In the genomic region with DNA sequence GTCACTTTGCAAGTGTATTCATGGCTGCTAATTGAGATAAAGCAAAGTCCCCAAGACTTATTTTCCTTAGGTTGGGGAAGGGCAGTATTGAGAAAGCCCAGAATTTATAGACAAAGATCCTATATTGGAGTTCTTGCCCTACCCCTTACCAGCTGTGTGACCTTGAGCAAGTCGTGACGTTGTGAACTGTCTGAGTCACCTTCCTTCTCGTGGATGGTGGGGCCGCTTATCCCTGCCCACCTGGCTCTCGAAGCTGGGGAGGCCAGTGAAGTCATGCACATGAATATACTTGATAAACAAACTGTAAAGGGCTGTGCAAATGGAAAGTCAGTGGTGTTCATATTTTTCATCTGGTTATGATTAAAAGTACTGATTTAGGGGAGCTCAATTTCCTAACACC, we compare ENCODE assay signal across 13 cellular contexts.
A peak's percentile ranks its signal among the peaks of the same experiment; 100 is the strongest.
DNase-seq lines count a peak whose midpoint lies in the region; ATAC-seq and TF ChIP-seq lines count a peak whose summit lies in the region.
"Had no signal": no experiment of that assay in that cellular context is flagged by ENCODE, and none has a peak within 500 bp of the region (broad histone marks: within the 10 kb centered on the region; RNA-seq: fewer than 3 reads in every experiment).

No MANE protein-coding gene starts in this region.

- H3K79me2 ChIP-seq in SK-N-SH (ENCODE audit: insufficient read depth) = peaks cover 44% of the 10 kb centered on the region

- H3F3A ChIP-seq in SK-N-SH (replicated peaks; ENCODE audit: insufficient read depth) = peaks cover 13% of the 10 kb centered on the region

- no peak overlapping the region for H2AFZ ChIP-seq in SK-N-SH (ENCODE audit: low read depth)

- H3K27ac Mint-ChIP-seq in nephron = peak overlapping the region in 1 of 3 experiments; percentile 22
- H3K27ac Mint-ChIP-seq: effector memory CD8-positive, alpha-beta T cell; HFFc6; naive thymus-derived CD4-positive, alpha-beta T cell had no signal

- no peaks in the 10 kb centered on the region for H3K36me3 Mint-ChIP-seq in nephron (ENCODE audit: low read depth)
- H3K36me3 Mint-ChIP-seq in activated T-cell treated with anti-CD3 and anti-CD28 coated beads, Interleukin-2, amount 50 U/mL, for 4 hours (ENCODE audit: insufficient read depth) = no peaks in the 10 kb centered on the region
- H3K36me3 Mint-ChIP-seq: naive thymus-derived CD4-positive, alpha-beta T cell had no signal

- peaks cover 6 to 31% of the 10 kb centered on the region in 2 experiments; a peak in 2 of 4 replicates for H3K4me1 ChIP-seq in SK-N-SH (ENCODE audit: control insufficient read depth in 1 of 2, insufficient read depth in 2 of 2, low read depth in 1 of 2, low read length in 1 of 2)

- H3K4me2 ChIP-seq in SK-N-SH = no peak overlapping the region

- H3K27me3 Mint-ChIP-seq in nephron (ENCODE audit: low read depth) = peaks cover 4% of the 10 kb centered on the region
- peaks cover 37% of the 10 kb centered on the region for H3K27me3 Mint-ChIP-seq in activated T-cell treated with anti-CD3 and anti-CD28 coated beads, Interleukin-2, amount 50 U/mL, for 4 hours (ENCODE audit: low read depth)

- peaks cover 59% of the 10 kb centered on the region for H3K4me1 Mint-ChIP-seq in nephron
- peaks cover 4% of the 10 kb centered on the region for H3K4me1 Mint-ChIP-seq in activated T-cell treated with anti-CD3 and anti-CD28 coated beads, Interleukin-2, amount 50 U/mL, for 4 hours (ENCODE audit: low read depth)

- CTCF ChIA-PET in SK-N-SH (lab: Yijun Ruan, JAX) = interaction anchor here (1.5 kb wide), 2 partner anchors 12 to 21 kb away, joined by 3 to 5 read pairs; no protein-coding TSS in a partner anchor

- POLR2A ChIA-PET in SK-N-SH (lab: Yijun Ruan, JAX) = no interaction called here

- no peak for TF ChIP-seq EP300 in SK-N-SH (IDR thresholded peaks at IDR 0.05; ENCODE audit: borderline replicate concordance in 1 of 2, low read depth in 1 of 2, low read length in 1 of 2)

- peak overlapping the region in 2 of 3 experiments; percentile 19 to 31 for H3K4me3 Mint-ChIP-seq in nephron
- H3K4me3 Mint-ChIP-seq in activated T-cell treated with anti-CD3 and anti-CD28 coated beads, Interleukin-2, amount 50 U/mL, for 4 hours = no peak overlapping the region
- H3K4me3 Mint-ChIP-seq: effector memory CD8-positive, alpha-beta T cell; HFFc6 had no signal

- ATAC-seq in GM18861 (IDR thresholded peaks at IDR 0.05; ENCODE audit: unreplicated experiment) (no peak), HG02759 (IDR thresholded peaks at IDR 0.05; ENCODE audit: unreplicated experiment) (no peak)
- ATAC-seq in activated T-cell treated with anti-CD3 and anti-CD28 coated beads, Interleukin-2, amount 50 U/mL, for 4 hours = no peak
- ATAC-seq: effector memory CD8-positive, alpha-beta T cell; naive thymus-derived CD4-positive, alpha-beta T cell had no signal

- no peak for TF ChIP-seq CTCF in NB4 (IDR thresholded peaks at IDR 0.05; ENCODE audit: low read depth, low read length)
- TF ChIP-seq CTCF in epithelial cell of esophagus (IDR thresholded peaks at IDR 0.05; ENCODE audit: insufficient read depth, low read depth, low read length, missing control alignments) = no peak
- no peak for TF ChIP-seq CTCF in nephron (IDR thresholded peaks at IDR 0.05; ENCODE audit: unreplicated experiment in 3 of 3)
- no peak for TF ChIP-seq CTCF in SK-N-SH (IDR thresholded peaks at IDR 0.05)

- H3K9ac ChIP-seq in SK-N-SH = no peak overlapping the region

- DNase-seq in Daoy (ENCODE audit: low read depth) (peak; percentile 68), NB4 (ENCODE audit: low read depth) (peak; percentile 64), epithelial cell of esophagus (ENCODE audit: low read depth) (peak; percentile 63), SK-N-SH (no peak)
- no peak for DNase-seq in activated T-cell treated with anti-CD3 and anti-CD28 coated beads, Interleukin-2, amount 50 U/mL, for 4 hours
- DNase-seq: activated CD8-positive, alpha-beta memory T cell treated with anti-CD3 and anti-CD28 coated beads, Interleukin-2, amount 50 U/mL, for 4 hours; effector memory CD8-positive, alpha-beta T cell; HFFc6; naive thymus-derived CD4-positive, alpha-beta T cell; stimulated activated CD4-positive, alpha-beta T cell treated with anti-CD3 and anti-CD28 coated beads, Interleukin-15, amount 100 ng/mL, for 24 hours had no signal

- H4K20me1 ChIP-seq in SK-N-SH (ENCODE audit: insufficient read depth) = no peaks in the 10 kb centered on the region

- no peak overlapping the region for H3K27ac ChIP-seq in SK-N-SH (ENCODE audit: low read depth in 2 of 2, low read length in 1 of 2)

- H3K9me3 Mint-ChIP-seq in nephron = no peaks in the 10 kb centered on the region
- H3K9me3 Mint-ChIP-seq in activated T-cell treated with anti-CD3 and anti-CD28 coated beads, Interleukin-2, amount 50 U/mL, for 4 hours = no peaks in the 10 kb centered on the region
- H3K9me3 Mint-ChIP-seq: effector memory CD8-positive, alpha-beta T cell; HFFc6 had no signal

- H3K27me3 ChIP-seq in SK-N-SH (ENCODE audit: insufficient read depth) = no peaks in the 10 kb centered on the region

- 40% methylated on average over 5 of the region's 5 CpGs for WGBS in SK-N-SH (ENCODE audit: low lambda C conversion rate)

- no peaks in the 10 kb centered on the region for H3K9me3 ChIP-seq in SK-N-SH

- TF ChIP-seq POLR2A in NB4 (IDR thresholded peaks at IDR 0.05; ENCODE audit: extremely low read depth, insufficient read length) = no peak

- no peaks in the 10 kb centered on the region for H3K36me3 ChIP-seq in SK-N-SH (replicated peaks in 1 of 2; ENCODE audit: control insufficient read depth in 1 of 2, insufficient read depth in 2 of 2, low read length in 1 of 2)

- no peak for TF ChIP-seq RAD21 in SK-N-SH (IDR thresholded peaks at IDR 0.05; ENCODE audit: low read length)

- H3K4me3 ChIP-seq in NB4 (ENCODE audit: low read depth, low read length) (no peak overlapping the region), epithelial cell of esophagus (ENCODE audit: low read length) (no peak overlapping the region), SK-N-SH (ENCODE audit: low read depth in 2 of 2, low read length in 1 of 2) (no peak overlapping the region)

- no peaks in the 10 kb centered on the region for H3K9me2 ChIP-seq in SK-N-SH

TF ChIP-seq in SK-N-SH, 30 proteins besides CTCF, POLR2A, EP300 and RAD21:
- TF ChIP-seq GABPA (IDR thresholded peaks at IDR 0.05; ENCODE audit: low read depth) (no peak), TEAD4 (IDR thresholded peaks at IDR 0.05; ENCODE audit: borderline replicate concordance, insufficient read depth) (no peak)

Comparison
In these comparisons a context has a peak if more than half of its experiments do, and no peak if none do; other contexts are left out.
1. DNase-seq: peak in Daoy (single experiment), NB4 (single experiment) and epithelial cell of esophagus (single experiment); none in SK-N-SH (single experiment) and activated T-cell treated with anti-CD3 and anti-CD28 coated beads, Interleukin-2, amount 50 U/mL, for 4 hours (single experiment).